Comparison of ENCODE assay signal across 17 cellular contexts in the genomic region with DNA sequence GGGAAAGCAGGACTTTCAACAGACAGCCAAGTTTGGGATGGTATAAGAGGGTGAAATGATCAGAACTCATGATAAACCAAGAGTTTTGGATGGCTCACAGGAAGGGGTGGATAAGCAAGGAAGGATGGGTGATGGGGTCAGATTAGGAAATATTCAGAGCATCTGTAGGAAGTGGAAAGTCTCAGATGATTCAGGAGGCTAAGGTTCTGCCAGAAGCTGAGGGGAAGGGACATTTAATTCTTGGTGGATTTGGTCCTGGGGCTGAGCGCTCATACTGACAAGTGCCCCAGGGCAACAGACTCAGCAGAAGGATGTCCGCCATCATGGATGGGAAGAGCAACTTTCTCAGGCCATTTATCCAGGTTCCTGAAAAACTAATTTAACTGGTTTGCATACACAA. TPM values are rescaled to one million over a fixed set of nuclear protein-coding genes. Genes with fewer than 3 reads are reported as not detected.
DNase-seq lines count a peak whose midpoint lies in the region; ATAC-seq, FAIRE-seq and TF ChIP-seq lines count a peak whose summit lies in the region.
"Had no signal": no experiment of that assay in that cellular context is flagged by ENCODE, and none has a peak within 500 bp of the region (broad histone marks: within the 10 kb centered on the region; RNA-seq: fewer than 3 reads in every experiment).

No MANE protein-coding gene starts in this region.

- TF ChIP-seq CTCF in body of pancreas (IDR thresholded peaks at IDR 0.05), result no peak
- TF ChIP-seq CTCF in keratinocyte (optimal IDR thresholded peaks at IDR 0.05 in 1 of 3, IDR thresholded peaks at IDR 0.05 in 1 of 3, conservative IDR thresholded peaks at IDR 0.05 in 1 of 3; ENCODE audit: extremely low read depth in 1 of 3, insufficient read depth in 2 of 3, low read length in 3 of 3), result no peak
- no peak for TF ChIP-seq CTCF in transverse colon (IDR thresholded peaks at IDR 0.05)
- no peak for TF ChIP-seq CTCF in neural progenitor cell (IDR thresholded peaks at IDR 0.05)

- H2AFZ ChIP-seq in keratinocyte (ENCODE audit: control insufficient read depth, low read length), result no peak overlapping the region
- no peak overlapping the region for H2AFZ ChIP-seq in neural progenitor cell (replicated peaks)

- H3K27ac Mint-ChIP-seq in neural progenitor cell, result no peak overlapping the region
- H3K27ac Mint-ChIP-seq: CD8-positive, alpha-beta T cell; natural killer cell had no signal

- no peaks in the 10 kb centered on the region for H3K36me3 Mint-ChIP-seq in neural progenitor cell
- H3K36me3 Mint-ChIP-seq: brain; CD8-positive, alpha-beta T cell; IgD-negative memory B cell; natural killer cell had no signal

- no peak for TF ChIP-seq EP300 in transverse colon (IDR thresholded peaks at IDR 0.05; ENCODE audit: low read depth)

- H3K9me3 ChIP-seq in body of pancreas (no peaks in the 10 kb centered on the region), keratinocyte (ENCODE audit: control insufficient read depth, low read depth, low read length) (no peaks in the 10 kb centered on the region), transverse colon (no peaks in the 10 kb centered on the region), neural progenitor cell (ENCODE audit: low read depth) (no peaks in the 10 kb centered on the region)

- in situ Hi-C loops in transverse colon (cut with MboI; ENCODE audit: low pct_ligation_motif_present in 1 of 4, low pct_unique_long_range_greater_than_20kb in 1 of 4, low sequenced_read_pairs in 3 of 4), result no loop called here

- H3K27me3 Mint-ChIP-seq in neural progenitor cell (ENCODE audit: insufficient read depth, low read depth), result peaks cover 2% of the 10 kb centered on the region

- WGBS in body of pancreas, 2 donors, result 66 to 93% methylated on average over 2 of the region's 2 CpGs
- WGBS in transverse colon (ENCODE audit: low coverage in 1 of 2), 2 donors, result 67% methylated on average over 2 of the region's 2 CpGs; no CpG with 5 or more reads in 1 of the 2 donors

- FAIRE-seq in keratinocyte (lab: Jason Lieb, UNC), result peak; percentile 17
- FAIRE-seq: G401.6 had no signal

- H4K20me1 ChIP-seq in keratinocyte (ENCODE audit: control insufficient read depth, extremely low read depth, insufficient read depth, low read length), result no peaks in the 10 kb centered on the region
- H4K20me1 ChIP-seq in neural progenitor cell (ENCODE audit: low read depth), result no peaks in the 10 kb centered on the region

- H3K9me1 ChIP-seq in keratinocyte (ENCODE audit: control insufficient read depth, extremely low read depth, insufficient read depth, low read length), result no peaks in the 10 kb centered on the region

- H3F3A ChIP-seq in neural progenitor cell (ENCODE audit: low read depth), result no peaks in the 10 kb centered on the region

- H3K36me3 ChIP-seq in body of pancreas (replicated peaks in 1 of 2; ENCODE audit: insufficient read depth in 1 of 2, low read depth in 2 of 2), result no peaks in the 10 kb centered on the region
- no peaks in the 10 kb centered on the region for H3K36me3 ChIP-seq in keratinocyte (ENCODE audit: control insufficient read depth in 2 of 2, extremely low read depth in 1 of 2, insufficient read depth in 2 of 2, low read length in 2 of 2)
- no peaks in the 10 kb centered on the region for H3K36me3 ChIP-seq in transverse colon
- no peaks in the 10 kb centered on the region for H3K36me3 ChIP-seq in neural progenitor cell

- peaks cover 5% of the 10 kb centered on the region for H3K4me1 ChIP-seq in body of pancreas
- peaks cover 28% of the 10 kb centered on the region for H3K4me1 ChIP-seq in keratinocyte (ENCODE audit: control insufficient read depth, extremely low read depth, insufficient read depth, low read length)
- H3K4me1 ChIP-seq in transverse colon, result peaks cover 0 to 17% (median 13%) of the 10 kb centered on the region in 4 donors
- H3K4me1 ChIP-seq in neural progenitor cell, result no peaks in the 10 kb centered on the region

- H3K27me3 ChIP-seq in body of pancreas (no peaks in the 10 kb centered on the region), keratinocyte (ENCODE audit: control insufficient read depth, extremely low read depth, insufficient read depth, low read length) (no peaks in the 10 kb centered on the region), transverse colon (no peaks in the 10 kb centered on the region), neural progenitor cell (no peaks in the 10 kb centered on the region)

- no peak overlapping the region for H3K4me3 Mint-ChIP-seq in neural progenitor cell
- H3K4me3 Mint-ChIP-seq: brain; CD8-positive, alpha-beta T cell; natural killer cell had no signal

- peak; percentile 84 for DNase-seq in GM03348 (ENCODE audit: low spot score)
- DNase-seq in body of pancreas, result no peak
- no peak for DNase-seq in keratinocyte (ENCODE audit: low read depth, low spot score)
- DNase-seq in transverse colon, result no peak
- DNase-seq in neural progenitor cell (ENCODE audit: low spot score), result no peak
- DNase-seq: activated gamma-delta T cell treated with Interleukin-2 at 50 U/mL for 16 hours; CD8-positive, alpha-beta T cell; dorsolateral prefrontal cortex; natural killer cell; NCI-H2107; NCI-H69; T-helper 1 cell had no signal

- no peak overlapping the region for H3K4me3 ChIP-seq in body of pancreas
- H3K4me3 ChIP-seq in keratinocyte (ENCODE audit: control insufficient read depth in 2 of 3, extremely low read depth in 1 of 3, insufficient read depth in 2 of 3, low read depth in 1 of 3, low read length in 3 of 3), result no peak overlapping the region
- H3K4me3 ChIP-seq in transverse colon, result no peak overlapping the region
- H3K4me3 ChIP-seq in neural progenitor cell, result no peak overlapping the region
- H3K4me3 ChIP-seq: dorsolateral prefrontal cortex had no signal

- H3K4me1 Mint-ChIP-seq in neural progenitor cell, result peaks cover 10% of the 10 kb centered on the region
- H3K4me1 Mint-ChIP-seq: IgD-negative memory B cell, natural killer cell had no signal

- no peaks in the 10 kb centered on the region for H3K79me2 ChIP-seq in keratinocyte (ENCODE audit: control insufficient read depth, insufficient read depth, low read length)
- H3K79me2 ChIP-seq in neural progenitor cell (ENCODE audit: low read depth), result no peaks in the 10 kb centered on the region

- H3K9me3 Mint-ChIP-seq in neural progenitor cell, result peaks cover 2% of the 10 kb centered on the region
- H3K9me3 Mint-ChIP-seq: CD8-positive, alpha-beta T cell; IgD-negative memory B cell; natural killer cell had no signal

- H3K9ac ChIP-seq in keratinocyte (ENCODE audit: control insufficient read depth, extremely low read depth, insufficient read depth, low read length) (no peak overlapping the region), neural progenitor cell (no peak overlapping the region)

- TF ChIP-seq POLR2A in body of pancreas (IDR thresholded peaks at IDR 0.05) (no peak), transverse colon (IDR thresholded peaks at IDR 0.05) (no peak)

- dilution Hi-C loops in keratinocyte (cut with MboI; ENCODE audit: extremely low pct_ligation_motif_present, low sequenced_read_pairs), result no loop called here

- H3K4me2 ChIP-seq in keratinocyte (ENCODE audit: control insufficient read depth, extremely low read depth, insufficient read depth, low read depth, low read length) (no peak overlapping the region), neural progenitor cell (no peak overlapping the region)

- intact Hi-C loops in body of pancreas (cut with DNase I) (no loop called here), transverse colon (cut with DNase I; ENCODE audit: low total_unique reads) (no loop called here)

- ATAC-seq in body of pancreas (peak; percentile 50), GM19455 (IDR thresholded peaks at IDR 0.05; ENCODE audit: unreplicated experiment) (no peak), HG03139 (IDR thresholded peaks at IDR 0.05; ENCODE audit: unreplicated experiment) (no peak)
- ATAC-seq: CD8-positive, alpha-beta T cell; natural killer cell had no signal

- H3K27ac ChIP-seq in body of pancreas (peak overlapping the region in 1 of 4 donors; percentile 35), keratinocyte (ENCODE audit: control insufficient read depth, insufficient read depth, low read length) (no peak overlapping the region), transverse colon (peak overlapping the region; percentile 2 to 69 (median 45)), neural progenitor cell (no peak overlapping the region)
- H3K27ac ChIP-seq: dorsolateral prefrontal cortex had no signal

RNA-seq across cellular contexts. Expression of a gene that starts 28.4 kb away (rescaled TPM):
- total RNA-seq in body of pancreas, result 10 to 100 TPM in 1 of 2 donors, 1 to 10 TPM in 1; 9.6 to 11.4 TPM
- polyA plus RNA-seq in keratinocyte, result 10.9 to 13.2 TPM (median 11.2 TPM) in 3 replicates
- polyA plus RNA-seq in keratinocyte (2011; ENCODE audit: low read depth), result 8.0 TPM
- 6.5 and 6.6 TPM in 2 replicates for polyA plus RNA-seq in keratinocyte (2011; cell fraction: cytosol; rRNA removed)
- polyA plus RNA-seq in keratinocyte (2011; cell fraction: nucleus; rRNA removed), result 22.4 and 24.9 TPM in 2 replicates
- 5.8 and 9.9 TPM in 2 replicates for polyA plus RNA-seq in keratinocyte (2012; ENCODE audit: low replicate concordance)
- 30.9 to 46.4 TPM (median 37.9 TPM) in 3 replicates for polyA minus RNA-seq in keratinocyte
- 12.5 TPM for polyA minus RNA-seq in keratinocyte (2011; cell fraction: cytosol; rRNA and poly(A)+ RNA removed)
- 21.6 and 29.9 TPM in 2 replicates for polyA minus RNA-seq in keratinocyte (2011; cell fraction: nucleus; rRNA and poly(A)+ RNA removed)
- total RNA-seq in transverse colon, result 10 to 100 TPM in 3 of 4 donors, 1 to 10 TPM in 1; 2.6 to 19.8 (median 17.4) TPM
- 0.37 TPM in 2 replicates for total RNA-seq in neural progenitor cell (ENCODE audit: low replicate concordance)
- total RNA-seq: CD8-positive, alpha-beta T cell; natural killer cell had no signal
- polyA plus RNA-seq: IgD-negative memory B cell had no signal

Comparison
In these comparisons a context has a peak if more than half of its experiments do, and no peak if none do; other contexts are left out.
1. H3K27ac ChIP-seq: peak in transverse colon (4 of 4); none in keratinocyte (single experiment) and neural progenitor cell (single experiment).